Comparison of ENCODE assay signal across 8 cellular contexts in genomic region chr6:137233561-137234504, GRCh38. TPM values are rescaled to one million over a fixed set of nuclear protein-coding genes. Genes with fewer than 3 reads are reported as not detected.
DNase-seq lines count a peak whose midpoint lies in the region; ATAC-seq, FAIRE-seq and TF ChIP-seq lines count a peak whose summit lies in the region.

No MANE protein-coding gene starts in this region.

- FAIRE-seq in astrocyte (lab: Jason Lieb, UNC) (no peak), urothelium cell line (lab: Jason Lieb, UNC) (no peak)

- no peak overlapping the region for H2BK12ac ChIP-seq in neuronal stem cell (ENCODE audit: low read length)

- H3K23ac ChIP-seq in neuronal stem cell (ENCODE audit: low read depth, low read length, poor library complexity) = no peak overlapping the region

- POLR2A ChIA-PET in BJ (lab: Charles Lee) = interaction anchor here (0.6 kb wide), 1 partner anchor 1833 kb away, joined by 6 read pairs; no protein-coding TSS in a partner anchor

- no peak overlapping the region for H3K4me3 Mint-ChIP-seq in astrocyte (ENCODE audit: unreplicated experiment)

- H3K36me3 ChIP-seq in BJ (ENCODE audit: control insufficient read depth, insufficient read depth, low read length) (no peaks in the 10 kb centered on the region), astrocyte (ENCODE audit: insufficient read depth, low read length) (no peaks in the 10 kb centered on the region), neuronal stem cell (replicated peaks in 1 of 2; ENCODE audit: control insufficient read depth in 2 of 2, insufficient read depth in 2 of 2, low read length in 2 of 2) (no peaks in the 10 kb centered on the region)

- peak; percentile 93 for DNase-seq in BJ (ENCODE audit: low read depth)
- DNase-seq in Kasumi-1 (lab: John Stamatoyannopoulos, UW) = peak; percentile 91 to 95
- peak; percentile 70 for DNase-seq in astrocyte (ENCODE audit: low read depth)
- DNase-seq in left colon = peak in 1 of 2 donors; percentile 40
- DNase-seq in urothelium cell line (ENCODE audit: low spot score) = peak; percentile 27
- no peak for DNase-seq in inferior parietal cortex (ENCODE audit: extremely low spot score)
- no peak for DNase-seq in neuronal stem cell (ENCODE audit: low spot score)
- DNase-seq in stimulated activated CD8-positive, alpha-beta memory T cell treated with anti-CD3 and anti-CD28 coated beads, Interleukin-4, amount 100 ng/mL, for 48 hours = no peak

- H2BK15ac ChIP-seq in neuronal stem cell (ENCODE audit: low read length) = no peak overlapping the region

- no peak overlapping the region for H3K4ac ChIP-seq in neuronal stem cell (ENCODE audit: low read length)

- H2AK5ac ChIP-seq in neuronal stem cell (ENCODE audit: low read depth, low read length) = no peak overlapping the region

- H2AFZ ChIP-seq in astrocyte (ENCODE audit: low read depth, low read length) (no peak overlapping the region), neuronal stem cell (ENCODE audit: low read length) (no peak overlapping the region)

- no peak overlapping the region for H3K14ac ChIP-seq in neuronal stem cell (ENCODE audit: low read length)

- CTCF ChIA-PET in BJ (lab: Yijun Ruan, JAX) = interaction anchor here (0.9 kb wide), 2 partner anchors 14 to 21 kb away, joined by 3 read pairs; no protein-coding TSS in a partner anchor

- no CpG with 5 or more reads among the region's 5 CpGs for WGBS in neuronal stem cell (ENCODE audit: extremely low coverage in 2 of 2, insufficient read length in 2 of 2, insufficient replicate concordance in 1 of 2), 2 donors

- H4K20me1 ChIP-seq in astrocyte (ENCODE audit: insufficient read depth, low read length) = no peaks in the 10 kb centered on the region

- no peak overlapping the region for H2BK5ac ChIP-seq in neuronal stem cell (ENCODE audit: low read length)

- H3K9me3 Mint-ChIP-seq in astrocyte (ENCODE audit: unreplicated experiment) = no peaks in the 10 kb centered on the region

- H3K27me3 Mint-ChIP-seq in astrocyte (ENCODE audit: low read depth, unreplicated experiment) = peaks cover 10% of the 10 kb centered on the region

- H3K27me3 ChIP-seq in BJ (ENCODE audit: control insufficient read depth, insufficient read depth, low read length) (no peaks in the 10 kb centered on the region), astrocyte (ENCODE audit: insufficient read depth, low read length) (no peaks in the 10 kb centered on the region), neuronal stem cell (ENCODE audit: control insufficient read depth in 3 of 3, insufficient read depth in 3 of 3, low read depth in 1 of 3, low read length in 3 of 3) (peaks cover 0 to 4% (median 0%) of the 10 kb centered on the region in 3 experiments)

- H4K8ac ChIP-seq in neuronal stem cell (ENCODE audit: low read depth, low read length) = no peak overlapping the region

- intact Hi-C loops in left colon (cut with DNase I, micrococcal nuclease) = no loop called here

- H3K4me3 ChIP-seq in BJ (ENCODE audit: low read depth, low read length) = no peak overlapping the region
- no peak overlapping the region for H3K4me3 ChIP-seq in astrocyte (ENCODE audit: insufficient read depth, low read depth, low read length)
- no peak overlapping the region for H3K4me3 ChIP-seq in neuronal stem cell (ENCODE audit: low read length in 2 of 2)

- H3K4me2 ChIP-seq in astrocyte (ENCODE audit: low read length) (peak overlapping the region; percentile 9), neuronal stem cell (ENCODE audit: insufficient read depth, low read length, poor library complexity, severe bottlenecking) (no peak overlapping the region)

- H3K36me3 Mint-ChIP-seq in astrocyte (ENCODE audit: low read depth, unreplicated experiment) = no peaks in the 10 kb centered on the region

- no peak overlapping the region for H2BK120ac ChIP-seq in neuronal stem cell (ENCODE audit: low read depth, low read length)

- H3K4me1 ChIP-seq in astrocyte (ENCODE audit: insufficient read depth, low read length) (peaks cover 25% of the 10 kb centered on the region), neuronal stem cell (ENCODE audit: control insufficient read depth in 2 of 2, insufficient read depth in 1 of 2, low read depth in 1 of 2, low read length in 2 of 2) (no peaks in the 10 kb centered on the region)

- peak overlapping the region; percentile 90 for H3K27ac Mint-ChIP-seq in astrocyte (ENCODE audit: unreplicated experiment)

- H3K79me1 ChIP-seq in neuronal stem cell (ENCODE audit: low read depth, low read length) = no peaks in the 10 kb centered on the region

- peak overlapping the region; percentile 24 for H3K27ac ChIP-seq in astrocyte (ENCODE audit: low read depth, low read length)
- no peak overlapping the region for H3K27ac ChIP-seq in neuronal stem cell (replicated peaks; ENCODE audit: low read length)

- H3K79me2 ChIP-seq in astrocyte (ENCODE audit: insufficient read depth, low read length) = no peaks in the 10 kb centered on the region

- H3K9me3 ChIP-seq in astrocyte (ENCODE audit: insufficient read depth, low read depth, low read length) = no peaks in the 10 kb centered on the region
- no peaks in the 10 kb centered on the region for H3K9me3 ChIP-seq in neuronal stem cell (replicated peaks in 1 of 2; ENCODE audit: control insufficient read depth in 2 of 2, insufficient read depth in 1 of 2, low read depth in 1 of 2, low read length in 2 of 2)

- H3K18ac ChIP-seq in neuronal stem cell (ENCODE audit: low read length) = no peak overlapping the region

- H3K9ac ChIP-seq in astrocyte (ENCODE audit: low read length) (no peak overlapping the region), neuronal stem cell (ENCODE audit: low read depth, low read length, poor library complexity) (no peak overlapping the region)

- TF ChIP-seq CTCF in BJ (IDR thresholded peaks at IDR 0.05; ENCODE audit: insufficient read depth, low read depth, low read length) (no peak), astrocyte (IDR thresholded peaks at IDR 0.05; ENCODE audit: insufficient read depth, low read depth, low read length) (no peak)

- H4K91ac ChIP-seq in neuronal stem cell (ENCODE audit: low read depth, low read length, poor library complexity) = no peak overlapping the region

- peaks cover 47% of the 10 kb centered on the region for H3K4me1 Mint-ChIP-seq in astrocyte (ENCODE audit: low read depth, unreplicated experiment)

- ATAC-seq in left colon = peak; percentile 90

RNA-seq across cellular contexts. Expression of gene IFNGR1, which starts 14.6 kb away (rescaled TPM):
- polyA plus RNA-seq in BJ (2011; rRNA removed) = 56.1 and 58.2 TPM in 2 replicates
- 24.6 and 25.2 TPM in 2 replicates for polyA minus RNA-seq in BJ (2011; rRNA and poly(A)+ RNA removed)
- total RNA-seq in astrocyte (38.3 and 42.3 TPM in 2 replicates), left colon (100 to 1,000 TPM in 1 of 2 donors, 10 to 100 TPM in 1; 77.2 to 106 TPM)
- polyA plus RNA-seq in neuronal stem cell (2013, experiment 1 of 2) = 18.1 TPM
- 17.8 TPM for polyA plus RNA-seq in neuronal stem cell (2013, experiment 2 of 2)

Comparison
In these comparisons a context has a peak if more than half of its experiments do, and no peak if none do; other contexts are left out.
1. DNase-seq: peak in BJ (single experiment), Kasumi-1 (2 of 2), astrocyte (single experiment) and urothelium cell line (single experiment); none in inferior parietal cortex (single experiment), neuronal stem cell (single experiment) and stimulated activated CD8-positive, alpha-beta memory T cell treated with anti-CD3 and anti-CD28 coated beads, Interleukin-4, amount 100 ng/mL, for 48 hours (single experiment).